ENCODE assay signal across 8 cellular contexts in genomic region chr6:137717074-137718073, GRCh38.
DNase-seq lines count a peak whose midpoint lies in the region; ATAC-seq lines count a peak whose summit lies in the region.

No MANE protein-coding gene starts in this region.

- DNase-seq in RPMI7951 (ENCODE audit: low read depth) (peak; percentile 30), dedifferentiated amniotic fluid mesenchymal stem cell (ENCODE audit: extremely low spot score) (no peak)
- DNase-seq in activated T-helper 9 cell treated with anti-CD3 and anti-CD28 coated beads, Interleukin-2, amount 50 U/mL, for 16 hours (ENCODE audit: low read depth), result peak; percentile 61
- peak; percentile 37 for DNase-seq in stimulated activated CD4-positive, alpha-beta T cell treated with anti-CD3 and anti-CD28 coated beads, Interleukin-2, amount 100 ng/mL, for 4 hours (ENCODE audit: low read depth)

- ATAC-seq in HG03460 (IDR thresholded peaks at IDR 0.05; ENCODE audit: unreplicated experiment) (peak; percentile 73), HG03354 (IDR thresholded peaks at IDR 0.05; ENCODE audit: poor library complexity, severe bottlenecking, unreplicated experiment) (no peak), GM18861 (IDR thresholded peaks at IDR 0.05; ENCODE audit: unreplicated experiment) (no peak), HG02642 (IDR thresholded peaks at IDR 0.05; ENCODE audit: poor library complexity, unreplicated experiment) (no peak)
